ENCODE assay signal across 23 cellular contexts in genomic region chr3:129432671-129433070, GRCh38. TPM values are rescaled to one million over a fixed set of nuclear protein-coding genes. Genes with fewer than 3 reads are reported as not detected.
"Had no signal": no experiment of that assay in that cellular context is flagged by ENCODE, and none has a peak within 500 bp of the region (broad histone marks: within the 10 kb centered on the region; RNA-seq: fewer than 3 reads in every experiment).

No MANE protein-coding gene starts in this region.

- H3K4me3 ChIP-seq: esophagus muscularis mucosa, left ventricle myocardium inferior, pancreas, prostate gland, smooth muscle cell, stomach, thyroid gland, upper lobe of right lung had no signal

- H3K9me3 Mint-ChIP-seq: activated naive CD4-positive, alpha-beta T cell treated with anti-CD3 and anti-CD28 coated beads, Interleukin-2, amount 50 U/mL, for 72 hours; activated T-cell treated with anti-CD3 and anti-CD28 coated beads, Interleukin-2, amount 50 U/mL, for 72 hours; central memory CD8-positive, alpha-beta T cell; dendritic cell treated with granulocyte-macrophage colony-stimulating factor and Interleukin-4, amounts not matched to agents 40 ng/mL and 50 ng/mL, for 4 days; neural crest cell; stimulated activated naive B cell treated with anti-CD40 and anti-IgM and Interleukin-4, amounts not matched to agents 10 μg/mL and 1 μg/mL and 100 μg/mL, for 72 hours had no signal

- H3K27me3 Mint-ChIP-seq: central memory CD8-positive, alpha-beta T cell; stimulated activated naive B cell treated with anti-CD40 and anti-IgM and Interleukin-4, amounts not matched to agents 10 μg/mL and 1 μg/mL and 100 μg/mL, for 72 hours had no signal

- H3K4me3 Mint-ChIP-seq: activated T-cell treated with anti-CD3 and anti-CD28 coated beads, Interleukin-2, amount 50 U/mL, for 72 hours; central memory CD8-positive, alpha-beta T cell; dendritic cell treated with granulocyte-macrophage colony-stimulating factor and Interleukin-4, amounts not matched to agents 40 ng/mL and 50 ng/mL, for 4 days; neural crest cell; stimulated activated naive B cell treated with anti-CD40 and anti-IgM and Interleukin-4, amounts not matched to agents 10 μg/mL and 1 μg/mL and 100 μg/mL, for 72 hours had no signal

- FAIRE-seq: bronchial epithelial cell, pancreas had no signal

- ATAC-seq: activated T-cell treated with anti-CD3 and anti-CD28 coated beads, Interleukin-2, amount 50 U/mL, for 72 hours; foreskin keratinocyte; pancreas; stimulated activated naive B cell treated with anti-CD40 and anti-IgM and Interleukin-4, amounts not matched to agents 10 μg/mL and 1 μg/mL and 100 μg/mL, for 72 hours; upper lobe of right lung had no signal

- H3K27ac Mint-ChIP-seq: dendritic cell treated with granulocyte-macrophage colony-stimulating factor and Interleukin-4, amounts not matched to agents 40 ng/mL and 50 ng/mL, for 4 days had no signal

- H3K27me3 ChIP-seq: esophagus muscularis mucosa, foreskin keratinocyte, pancreas, stomach, thyroid gland, upper lobe of right lung had no signal

- H3K9me3 ChIP-seq: esophagus muscularis mucosa, left ventricle myocardium inferior, pancreas, prostate gland, stomach, thyroid gland, upper lobe of right lung had no signal

- DNase-seq: activated CD4-positive, alpha-beta T cell treated with anti-CD3 and anti-CD28 coated beads for 4 hours; activated CD4-positive, alpha-beta T cell treated with anti-CD3 and anti-CD28 coated beads, Interleukin-2, amount 50 U/mL, for 4 hours; activated naive CD4-positive, alpha-beta T cell; activated T-cell treated with anti-CD3 and anti-CD28 coated beads, Interleukin-2, amount 50 U/mL, for 72 hours; foreskin keratinocyte; kidney glomerular epithelial cell; left ventricle myocardium inferior; nucleus accumbens; pancreas; stimulated activated CD4-positive, alpha-beta T cell treated with anti-CD3 and anti-CD28 coated beads, Interleukin-2, amount 100 ng/mL, for 24 hours; stimulated activated naive B cell treated with anti-CD40 and anti-IgM and Interleukin-4, amounts not matched to agents 10 μg/mL and 1 μg/mL and 100 μg/mL, for 72 hours; stomach; T-helper 1 cell; thyroid gland; upper lobe of right lung had no signal

- H3K27ac ChIP-seq: esophagus muscularis mucosa, foreskin keratinocyte, left ventricle myocardium inferior, pancreas, prostate gland, stomach, thyroid gland, upper lobe of right lung had no signal

RNA-seq across cellular contexts. Expression of gene EFCAB12, which starts 4.2 kb away (rescaled TPM):
- total RNA-seq: bronchial epithelial cell, left ventricle myocardium inferior had no signal
